Comparison of ENCODE assay signal across 1 cellular context in the genomic region with DNA sequence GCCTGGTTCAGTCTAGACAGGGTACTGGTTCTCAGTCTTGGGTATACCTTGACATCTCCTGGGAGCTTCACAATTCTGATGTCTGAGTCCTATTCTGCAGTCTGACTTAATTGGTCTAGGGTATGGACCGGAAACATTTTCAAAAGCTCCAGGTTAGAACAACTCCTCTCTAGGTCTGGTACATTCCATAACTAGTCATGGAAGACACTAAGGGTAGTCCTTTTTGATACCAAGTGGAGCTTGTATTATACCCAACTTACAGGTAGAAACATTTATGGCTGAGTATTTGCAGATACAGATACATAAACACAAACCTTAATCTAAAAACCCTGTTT.
TF ChIP-seq lines count a peak whose summit lies in the region.

No MANE protein-coding gene starts in this region.

TF ChIP-seq in A549, 52 proteins besides CTCF, POLR2A, EP300 and RAD21:
- TF ChIP-seq, protein P1, sequence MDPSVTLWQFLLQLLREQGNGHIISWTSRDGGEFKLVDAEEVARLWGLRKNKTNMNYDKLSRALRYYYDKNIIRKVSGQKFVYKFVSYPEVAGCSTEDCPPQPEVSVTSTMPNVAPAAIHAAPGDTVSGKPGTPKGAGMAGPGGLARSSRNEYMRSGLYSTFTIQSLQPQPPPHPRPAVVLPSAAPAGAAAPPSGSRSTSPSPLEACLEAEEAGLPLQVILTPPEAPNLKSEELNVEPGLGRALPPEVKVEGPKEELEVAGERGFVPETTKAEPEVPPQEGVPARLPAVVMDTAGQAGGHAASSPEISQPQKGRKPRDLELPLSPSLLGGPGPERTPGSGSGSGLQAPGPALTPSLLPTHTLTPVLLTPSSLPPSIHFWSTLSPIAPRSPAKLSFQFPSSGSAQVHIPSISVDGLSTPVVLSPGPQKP (IDR thresholded peaks at IDR 0.05; ENCODE audit: low read depth, low read length): no peak
- TF ChIP-seq SREBF2 (IDR thresholded peaks at IDR 0.05): no peak
- 0 out of 5 replicates have a peak, but pooled peaks of 1 of the 2 experiments have one; percentile 18 for TF ChIP-seq JUN (IDR thresholded peaks at IDR 0.05)
- no peak for TF ChIP-seq FOXS1 (CRISPR knock-in tag; IDR thresholded peaks at IDR 0.05)
- TF ChIP-seq NR3C1 (IDR thresholded peaks at IDR 0.05): no peak
- TF ChIP-seq ZSCAN20 (CRISPR knock-in tag; IDR thresholded peaks at IDR 0.05): no peak
- no peak for TF ChIP-seq NPAS2 (CRISPR knock-in tag; IDR thresholded peaks at IDR 0.05; ENCODE audit: borderline replicate concordance)
- 0 out of 2 replicates have a peak, but pooled peaks have one; percentile 18 for TF ChIP-seq POLR2AphosphoS2 (conservative IDR thresholded peaks at IDR 0.05; ENCODE audit: low read length)
